In genomic region chr9:70435948-70436347, GRCh38 we compare ENCODE assay signal across 14 cellular contexts. TPM values are rescaled to one million over a fixed set of nuclear protein-coding genes. Genes with fewer than 3 reads are reported as not detected.
DNase-seq lines count a peak whose midpoint lies in the region; ATAC-seq and TF ChIP-seq lines count a peak whose summit lies in the region.
"Had no signal": no experiment of that assay in that cellular context is flagged by ENCODE, and none has a peak within 500 bp of the region (broad histone marks: within the 10 kb centered on the region; RNA-seq: fewer than 3 reads in every experiment).

No MANE protein-coding gene starts in this region.

- H3K4me1 ChIP-seq in breast epithelium = no peaks in the 10 kb centered on the region
- peaks cover 11 to 18% of the 10 kb centered on the region in 2 donors for H3K4me1 ChIP-seq in adrenal gland (replicated peaks in 1 of 2)
- H3K4me1 ChIP-seq in CD8-positive, alpha-beta T cell (ENCODE audit: insufficient read depth, low read length) = no peaks in the 10 kb centered on the region
- H3K4me1 ChIP-seq: SJCRH30 had no signal

- CTCF ChIA-PET in MCF 10A (lab: Yijun Ruan, JAX) = interaction anchor here (1.2 to 1.8 kb wide), 2 partner anchors 15 to 169 kb away, joined by 3 read pairs; no protein-coding TSS in a partner anchor
- CTCF ChIA-PET in CD8-positive, alpha-beta T cell (lab: Charles Lee) = interaction anchor here (1.1 kb wide), 1 partner anchor 48 kb away, joined by 3 read pairs; no protein-coding TSS in a partner anchor

- no peak overlapping the region for H3K27ac ChIP-seq in breast epithelium
- peak overlapping the region in 2 of 5 donors; percentile 24 to 46 for H3K27ac ChIP-seq in adrenal gland
- H3K27ac ChIP-seq in CD8-positive, alpha-beta T cell (ENCODE audit: low read depth, low read length) = no peak overlapping the region
- H3K27ac ChIP-seq: SJCRH30 had no signal

- no TSS peak for BruUV-seq in MCF 10A (replicated peaks; lab: Mats Ljungman, UMichigan)

- no peak overlapping the region for H3K4me3 Mint-ChIP-seq in MCF 10A (ENCODE audit: unreplicated experiment)
- no peak overlapping the region for H3K4me3 Mint-ChIP-seq in CD8-positive, alpha-beta T cell
- H3K4me3 Mint-ChIP-seq: memory B cell had no signal

- H3K4me3 ChIP-seq in breast epithelium = no peak overlapping the region
- no peak overlapping the region for H3K4me3 ChIP-seq in adrenal gland
- no peak overlapping the region for H3K4me3 ChIP-seq in fibroblast of the aortic adventitia (ENCODE audit: low read depth, low read length)
- H3K4me3 ChIP-seq in CD8-positive, alpha-beta T cell (ENCODE audit: low read depth, low read length) = no peak overlapping the region
- H3K4me3 ChIP-seq: SJCRH30, thoracic aorta had no signal

- H3K36me3 Mint-ChIP-seq in MCF 10A (ENCODE audit: insufficient read depth, unreplicated experiment) = no peaks in the 10 kb centered on the region
- H3K36me3 Mint-ChIP-seq in CD8-positive, alpha-beta T cell = no peaks in the 10 kb centered on the region
- H3K36me3 Mint-ChIP-seq: memory B cell had no signal

- H3K36me3 ChIP-seq in breast epithelium = no peaks in the 10 kb centered on the region
- H3K36me3 ChIP-seq in adrenal gland (replicated peaks in 1 of 2) = no peaks in the 10 kb centered on the region
- H3K36me3 ChIP-seq in CD8-positive, alpha-beta T cell (ENCODE audit: insufficient read depth, low read length) = no peaks in the 10 kb centered on the region
- H3K36me3 ChIP-seq: SJCRH30, thoracic aorta had no signal

- TF ChIP-seq CTCF in MCF 10A (IDR thresholded peaks at IDR 0.05; ENCODE audit: unreplicated experiment) = no peak
- no peak for TF ChIP-seq CTCF in breast epithelium (IDR thresholded peaks at IDR 0.05)
- TF ChIP-seq CTCF in adrenal gland (IDR thresholded peaks at IDR 0.05) = no peak
- no peak for TF ChIP-seq CTCF in fibroblast of the aortic adventitia (IDR thresholded peaks at IDR 0.05; ENCODE audit: insufficient read depth, low read length)
- TF ChIP-seq CTCF in CD8-positive, alpha-beta T cell (IDR thresholded peaks at IDR 0.05) = no peak

- H3K9me3 ChIP-seq in breast epithelium (no peaks in the 10 kb centered on the region), adrenal gland (replicated peaks in 1 of 3) (no peaks in the 10 kb centered on the region)
- H3K9me3 ChIP-seq in CD8-positive, alpha-beta T cell (ENCODE audit: low read length) = no peaks in the 10 kb centered on the region
- H3K9me3 ChIP-seq: SJCRH30, thoracic aorta had no signal

- POLR2A ChIA-PET in MCF 10A (lab: Yijun Ruan, JAX) = interaction anchor here (1.4 to 2.4 kb wide), 2 partner anchors 14 to 15 kb away, joined by 4 to 12 read pairs; no protein-coding TSS in a partner anchor
- POLR2A ChIA-PET in CD8-positive, alpha-beta T cell (lab: Charles Lee) = interaction anchor here (0.6 kb wide), 1 partner anchor 37 kb away, joined by 3 read pairs; no protein-coding TSS in a partner anchor

- peak; percentile 81 for DNase-seq in MCF 10A (ENCODE audit: unreplicated experiment)
- DNase-seq in breast epithelium (ENCODE audit: low spot score in 2 of 2) = no peak
- DNase-seq in adrenal gland = peak in 4 of 7 donors; percentile 25 to 57 (median 38)
- DNase-seq in fibroblast of the aortic adventitia (ENCODE audit: low read depth) = peak; percentile 91
- DNase-seq in smooth muscle cell of the brain vasculature (ENCODE audit: low read depth, low spot score) = peak; percentile 68
- no peak for DNase-seq in NCI-H1694 treated with DMSO at 0.1 percent for 48 hours (lab: John Stamatoyannopoulos, UW)
- no peak for DNase-seq in CD8-positive, alpha-beta T cell
- DNase-seq in RPMI8226 = no peak
- DNase-seq: activated CD4-positive, CD25-positive, alpha-beta regulatory T cell treated with anti-CD3 and anti-CD28 coated beads, Interleukin-2, amount 50 U/mL, for 72 hours; NCI-H1105 treated with DMSO at 0.1 percent for 48 hours; NCI-H524 treated with DMSO at 0.1 percent for 48 hours had no signal

- TF ChIP-seq POLR2A in breast epithelium (IDR thresholded peaks at IDR 0.05) = no peak
- TF ChIP-seq POLR2A in adrenal gland (IDR thresholded peaks at IDR 0.05) = no peak

- peaks cover 23% of the 10 kb centered on the region for H3K4me1 Mint-ChIP-seq in MCF 10A (ENCODE audit: insufficient read depth, unreplicated experiment)
- H3K4me1 Mint-ChIP-seq in CD8-positive, alpha-beta T cell (ENCODE audit: low read depth) = peaks cover 7% of the 10 kb centered on the region

- intact Hi-C loops in MCF 10A (cut with micrococcal nuclease) (loop anchor here (2.0 kb wide), 1 partner anchor 15 kb away; no protein-coding TSS in a partner anchor), breast epithelium (cut with DNase I; ENCODE audit: low total_unique reads) (no loop called here), adrenal gland (cut with DNase I) (no loop called here)
- intact Hi-C loops in CD8-positive, alpha-beta T cell (cut with DNase I, micrococcal nuclease) = no loop called here

- H3K27me3 ChIP-seq in breast epithelium = no peaks in the 10 kb centered on the region
- no peaks in the 10 kb centered on the region for H3K27me3 ChIP-seq in adrenal gland
- no peaks in the 10 kb centered on the region for H3K27me3 ChIP-seq in CD8-positive, alpha-beta T cell (ENCODE audit: insufficient read depth, low read length)
- H3K27me3 ChIP-seq: SJCRH30 had no signal

- 28 to 45% (median 31%) methylated on average over 1 of the region's 1 CpG for WGBS in adrenal gland, 4 donors

- H3K27me3 Mint-ChIP-seq in MCF 10A (ENCODE audit: insufficient read depth, unreplicated experiment) = no peaks in the 10 kb centered on the region
- H3K27me3 Mint-ChIP-seq in CD8-positive, alpha-beta T cell (ENCODE audit: low read depth) = no peaks in the 10 kb centered on the region

- ATAC-seq in CD8-positive, alpha-beta T cell = no peak

- H3K27ac Mint-ChIP-seq in MCF 10A (ENCODE audit: low read depth, unreplicated experiment) = peak overlapping the region; percentile 51
- H3K27ac Mint-ChIP-seq in CD8-positive, alpha-beta T cell = no peak overlapping the region
- H3K27ac Mint-ChIP-seq: memory B cell had no signal

- H3K9me3 Mint-ChIP-seq in MCF 10A (ENCODE audit: unreplicated experiment) = peaks cover 6% of the 10 kb centered on the region
- H3K9me3 Mint-ChIP-seq in CD8-positive, alpha-beta T cell = peaks cover 3% of the 10 kb centered on the region
- H3K9me3 Mint-ChIP-seq: memory B cell had no signal

RNA-seq across cellular contexts. Expression of gene KLF9, which starts 21.5 kb away (rescaled TPM):
- total RNA-seq in MCF 10A (2022) (5.9 and 8.9 TPM in 2 replicates), breast epithelium (100 to 1,000 TPM; 129 to 223 (median 206) TPM), adrenal gland (10 to 100 TPM; 34.3 to 80.7 (median 45.3) TPM), fibroblast of the aortic adventitia (ENCODE audit: low replicate concordance) (30.4 and 30.8 TPM in 2 replicates)
- 10 to 100 TPM; 16.8 to 34.1 (median 17.1) TPM for polyA plus RNA-seq in adrenal gland
- total RNA-seq in CD8-positive, alpha-beta T cell = 10 to 100 TPM; 84.0 to 87.1 TPM

Comparison
In these comparisons a context has a peak if more than half of its experiments do, and no peak if none do; other contexts are left out.
1. DNase-seq: peak in MCF 10A (single experiment), adrenal gland (4 of 7), fibroblast of the aortic adventitia (single experiment) and smooth muscle cell of the brain vasculature (single experiment); none in breast epithelium (0 of 2), NCI-H1694 treated with DMSO at 0.1 percent for 48 hours (single experiment), CD8-positive, alpha-beta T cell (0 of 7) and RPMI8226 (single experiment).